ENCODE assay signal across 8 cellular contexts in the genomic region with DNA sequence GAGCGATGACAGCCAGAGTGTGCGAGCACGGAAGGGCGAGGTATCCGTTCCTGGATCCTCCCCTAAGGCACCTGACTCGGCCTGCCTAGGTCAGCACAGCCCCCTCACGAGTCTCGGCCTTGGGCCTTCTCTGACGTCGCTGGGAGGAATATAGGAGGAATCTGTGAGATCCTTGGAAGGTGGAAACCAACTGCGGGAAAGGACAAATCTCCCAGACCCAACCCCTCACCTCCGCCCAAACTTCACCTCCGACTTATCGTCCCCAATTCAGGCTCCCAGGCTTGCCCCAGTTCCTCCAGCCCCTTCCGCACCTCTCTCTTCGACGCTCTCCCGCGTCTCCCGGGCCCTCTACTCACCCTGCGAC. TPM values are rescaled to one million over a fixed set of nuclear protein-coding genes. Genes with fewer than 3 reads are reported as not detected.
DNase-seq lines count a peak whose midpoint lies in the region; ATAC-seq and TF ChIP-seq lines count a peak whose summit lies in the region.

No MANE protein-coding gene starts in this region.

- no peak for TF ChIP-seq EP300 in neural cell (conservative IDR thresholded peaks at IDR 0.05; ENCODE audit: poor library complexity, severe bottlenecking)

- peak overlapping the region; percentile 97 for H3K9ac ChIP-seq in neural cell (ENCODE audit: low read length)

- no peak for TF ChIP-seq RAD21 in neural cell (conservative IDR thresholded peaks at IDR 0.05)

- no peaks in the 10 kb centered on the region for H4K20me1 ChIP-seq in neural cell (ENCODE audit: insufficient read depth)

- peaks cover 15 to 44% (median 19%) of the 10 kb centered on the region in 3 donors for H3K4me1 ChIP-seq in esophagus squamous epithelium

- no peaks in the 10 kb centered on the region for H3K9me2 ChIP-seq in neural cell (ENCODE audit: insufficient read depth, low read length)

- H3K4me3 ChIP-seq in esophagus squamous epithelium, result peak overlapping the region; percentile 89 to 98 (median 96)
- peak overlapping the region; percentile 99 for H3K4me3 ChIP-seq in neural cell (ENCODE audit: low read length)

- WGBS in esophagus squamous epithelium, 2 donors, result 0% methylated on average over 11 to 19 of the region's 21 CpGs

- H3K4me2 ChIP-seq in neural cell (ENCODE audit: low read length), result peak overlapping the region; percentile 84

- TF ChIP-seq POLR2A in esophagus squamous epithelium (IDR thresholded peaks at IDR 0.05), result no peak

- peaks cover 19% of the 10 kb centered on the region for H3K79me2 ChIP-seq in neural cell (replicated peaks; ENCODE audit: insufficient read depth, low read length)

- DNase-seq in Right ventricle myocardium inferior (ENCODE audit: missing footprints) (no peak), cardiac septum (ENCODE audit: low spot score) (no peak), activated T-cell treated with anti-CD3 and anti-CD28 coated beads for 48 hours (ENCODE audit: low read depth) (peak; percentile 6), esophagus squamous epithelium (lab: John Stamatoyannopoulos, UW) (no peak)

- H3K27ac ChIP-seq in KOPT-K1 (ENCODE audit: low read depth, low read length, poor library complexity, severe bottlenecking) (peak overlapping the region; percentile 89), esophagus squamous epithelium (peak overlapping the region; percentile 94 to 99 (median 99)), neural cell (ENCODE audit: low read length) (peak overlapping the region; percentile 85)

- H3K36me3 ChIP-seq in KOPT-K1 (ENCODE audit: insufficient read depth, low read length), result peaks cover 34% of the 10 kb centered on the region
- H3K36me3 ChIP-seq in esophagus squamous epithelium, result peaks cover 7 to 37% (median 17%) of the 10 kb centered on the region in 3 donors
- no peaks in the 10 kb centered on the region for H3K36me3 ChIP-seq in neural cell (ENCODE audit: insufficient read depth, low read length)

- peak overlapping the region; percentile 82 for H2AFZ ChIP-seq in neural cell (ENCODE audit: low read depth, low read length)

- no peaks in the 10 kb centered on the region for H3K9me3 ChIP-seq in KOPT-K1 (ENCODE audit: insufficient read depth, low read length, poor library complexity, severe bottlenecking)
- H3K9me3 ChIP-seq in esophagus squamous epithelium, result no peaks in the 10 kb centered on the region
- no peaks in the 10 kb centered on the region for H3K9me3 ChIP-seq in neural cell (ENCODE audit: low read length)

- ATAC-seq in Right ventricle myocardium inferior (peak; percentile 9), HG02623 (IDR thresholded peaks at IDR 0.05; ENCODE audit: unreplicated experiment) (no peak), HG03521 (IDR thresholded peaks at IDR 0.05; ENCODE audit: unreplicated experiment) (no peak)

- H3F3A ChIP-seq in neural cell (ENCODE audit: insufficient read depth, low read length, poor library complexity, severe bottlenecking), result no peaks in the 10 kb centered on the region

- intact Hi-C loops in Right ventricle myocardium inferior (cut with DNase I), result no loop called here
- intact Hi-C loops in cardiac septum (cut with DNase I), result loop anchor here (1.0 to 5.0 kb wide), 3 partner anchors 14 to 94 kb away; a partner anchor contains a TSS
- intact Hi-C loops in esophagus squamous epithelium (cut with DNase I), result no loop called here

- H3K27me3 ChIP-seq in esophagus squamous epithelium (no peaks in the 10 kb centered on the region), neural cell (ENCODE audit: insufficient read depth, low read depth, low read length) (no peaks in the 10 kb centered on the region)

- no peak for TF ChIP-seq CTCF in esophagus squamous epithelium (IDR thresholded peaks at IDR 0.05)
- TF ChIP-seq CTCF in neural cell (IDR thresholded peaks at IDR 0.05; ENCODE audit: poor library complexity, severe bottlenecking), result no peak

TF ChIP-seq in neural cell, 6 proteins besides CTCF, POLR2A, EP300 and RAD21:
- TF ChIP-seq MXI1 (conservative IDR thresholded peaks at IDR 0.05; ENCODE audit: poor library complexity, severe bottlenecking) (no peak), TAF1 (IDR thresholded peaks at IDR 0.05; ENCODE audit: low read depth) (no peak), EZH2 (IDR thresholded peaks at IDR 0.05; ENCODE audit: borderline replicate concordance, insufficient read depth, low read length, poor library complexity, severe bottlenecking) (no peak), SMC3 (conservative IDR thresholded peaks at IDR 0.05; ENCODE audit: poor library complexity) (no peak), POLR2AphosphoS5 (IDR thresholded peaks at IDR 0.05) (no peak)
- TF ChIP-seq, protein P1, sequence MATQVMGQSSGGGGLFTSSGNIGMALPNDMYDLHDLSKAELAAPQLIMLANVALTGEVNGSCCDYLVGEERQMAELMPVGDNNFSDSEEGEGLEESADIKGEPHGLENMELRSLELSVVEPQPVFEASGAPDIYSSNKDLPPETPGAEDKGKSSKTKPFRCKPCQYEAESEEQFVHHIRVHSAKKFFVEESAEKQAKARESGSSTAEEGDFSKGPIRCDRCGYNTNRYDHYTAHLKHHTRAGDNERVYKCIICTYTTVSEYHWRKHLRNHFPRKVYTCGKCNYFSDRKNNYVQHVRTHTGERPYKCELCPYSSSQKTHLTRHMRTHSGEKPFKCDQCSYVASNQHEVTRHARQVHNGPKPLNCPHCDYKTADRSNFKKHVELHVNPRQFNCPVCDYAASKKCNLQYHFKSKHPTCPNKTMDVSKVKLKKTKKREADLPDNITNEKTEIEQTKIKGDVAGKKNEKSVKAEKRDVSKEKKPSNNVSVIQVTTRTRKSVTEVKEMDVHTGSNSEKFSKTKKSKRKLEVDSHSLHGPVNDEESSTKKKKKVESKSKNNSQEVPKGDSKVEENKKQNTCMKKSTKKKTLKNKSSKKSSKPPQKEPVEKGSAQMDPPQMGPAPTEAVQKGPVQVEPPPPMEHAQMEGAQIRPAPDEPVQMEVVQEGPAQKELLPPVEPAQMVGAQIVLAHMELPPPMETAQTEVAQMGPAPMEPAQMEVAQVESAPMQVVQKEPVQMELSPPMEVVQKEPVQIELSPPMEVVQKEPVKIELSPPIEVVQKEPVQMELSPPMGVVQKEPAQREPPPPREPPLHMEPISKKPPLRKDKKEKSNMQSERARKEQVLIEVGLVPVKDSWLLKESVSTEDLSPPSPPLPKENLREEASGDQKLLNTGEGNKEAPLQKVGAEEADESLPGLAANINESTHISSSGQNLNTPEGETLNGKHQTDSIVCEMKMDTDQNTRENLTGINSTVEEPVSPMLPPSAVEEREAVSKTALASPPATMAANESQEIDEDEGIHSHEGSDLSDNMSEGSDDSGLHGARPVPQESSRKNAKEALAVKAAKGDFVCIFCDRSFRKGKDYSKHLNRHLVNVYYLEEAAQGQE (IDR thresholded peaks at IDR 0.05; ENCODE audit: borderline replicate concordance), result no peak

RNA-seq across cellular contexts. Expression of a gene that starts 0.5 kb away (rescaled TPM):
- total RNA-seq in Right ventricle myocardium inferior (58.7 TPM), cardiac septum (57.3 TPM), esophagus squamous epithelium (100 to 1,000 TPM in 1 of 4 donors, 10 to 100 TPM in 3; 94.0 to 112 (median 95.2) TPM)
- polyA plus RNA-seq in neural cell, result 164 and 167 TPM in 2 replicates
- polyA minus RNA-seq in neural cell, result 76.2 and 78.0 TPM in 2 replicates

RNA-seq across cellular contexts. Expression of a gene that starts 4.3 kb away (rescaled TPM):
- total RNA-seq in Right ventricle myocardium inferior (15.8 TPM), cardiac septum (11.9 TPM), esophagus squamous epithelium (10 to 100 TPM in 1 of 4 donors, 1 to 10 TPM in 2, not detected in 1; 2.3 to 17.2 (median 4.5) TPM)
- polyA plus RNA-seq in neural cell, result 2.6 and 17.1 TPM in 2 replicates
- polyA minus RNA-seq in neural cell, result not detected in 2 replicates

RNA-seq across cellular contexts. Expression of a gene that starts 10.8 kb away (rescaled TPM):
- total RNA-seq in Right ventricle myocardium inferior (14.4 TPM), cardiac septum (0.51 TPM), esophagus squamous epithelium (not detected)
- 1.1 and 1.5 TPM in 2 replicates for polyA plus RNA-seq in neural cell
- 0.35 TPM in 1 of 2 replicates, not detected in the other for polyA minus RNA-seq in neural cell

RNA-seq across cellular contexts. Expression of a gene that starts 14.0 kb away (rescaled TPM):
- total RNA-seq in Right ventricle myocardium inferior, result 12.8 TPM
- 10.0 TPM for total RNA-seq in cardiac septum
- total RNA-seq in esophagus squamous epithelium, result 1 to 10 TPM in 2 of 4 donors, under 1 TPM in 1, not detected in 1; 0.61 to 6.7 (median 2.5) TPM
- polyA plus RNA-seq in neural cell, result 7.3 and 9.1 TPM in 2 replicates
- polyA minus RNA-seq in neural cell, result 4.7 and 5.1 TPM in 2 replicates

RNA-seq across cellular contexts. Expression of a gene that starts 25.3 kb away (rescaled TPM):
- total RNA-seq in Right ventricle myocardium inferior (70.8 TPM), cardiac septum (67.8 TPM), esophagus squamous epithelium (10 to 100 TPM; 31.7 to 41.3 (median 38.7) TPM)
- polyA plus RNA-seq in neural cell, result 170 TPM in 2 replicates
- 53.5 and 54.0 TPM in 2 replicates for polyA minus RNA-seq in neural cell

Comparison
In these comparisons a context has a peak if more than half of its experiments do, and no peak if none do; other contexts are left out.
1. RNA of a gene that starts 10.8 kb away (total RNA-seq): 14.4 TPM in Right ventricle myocardium inferior (single experiment); 0.51 TPM in cardiac septum (single experiment) and not detected in esophagus squamous epithelium; every median in the first group is over 10 times any median in the second.
2. Peak in every context shown above with its lines, with median percentiles within 50 percentile points of each other: H3K27ac ChIP-seq.